In the genomic region with DNA sequence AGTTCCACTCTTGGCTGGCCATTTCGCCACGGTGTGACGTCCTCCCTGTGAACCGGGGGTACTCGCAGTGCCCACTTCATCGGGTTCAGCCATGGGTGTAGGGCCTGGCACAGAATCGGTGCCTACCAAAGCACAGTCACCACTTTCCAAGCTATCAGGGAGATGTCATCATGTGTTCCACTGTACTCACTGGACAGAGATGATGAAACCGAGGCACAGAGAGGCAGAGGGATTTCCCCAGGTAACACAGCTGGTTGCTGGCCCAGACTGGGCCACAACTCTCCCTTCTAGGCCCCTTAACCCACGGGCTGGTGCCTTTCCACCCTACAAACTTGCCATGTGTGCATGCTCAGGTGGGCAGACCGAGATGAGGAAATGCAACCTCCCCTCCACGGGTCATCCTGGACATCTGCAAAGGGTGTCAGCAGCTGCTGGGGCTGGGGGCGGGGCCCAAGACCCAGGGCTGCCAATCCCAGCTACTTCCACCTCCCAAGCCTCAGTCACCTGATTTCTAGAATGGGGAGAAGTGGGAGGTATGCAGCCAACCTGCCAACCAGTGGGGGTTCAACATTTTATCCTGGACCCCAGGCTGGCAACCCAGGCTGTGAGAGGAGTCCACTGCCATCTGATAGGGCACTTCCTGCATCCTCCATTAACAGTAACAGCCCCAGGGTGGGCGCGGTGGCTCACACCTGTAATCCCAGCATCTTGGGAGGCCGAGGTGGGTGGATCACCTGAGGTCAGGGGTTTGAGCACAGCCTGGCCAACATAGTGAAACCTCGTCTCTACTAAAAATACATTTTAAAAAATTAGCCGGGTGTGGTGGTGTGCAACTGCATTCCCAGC, we compare ENCODE assay signal across 8 cellular contexts.
DNase-seq lines count a peak whose midpoint lies in the region; ATAC-seq and TF ChIP-seq lines count a peak whose summit lies in the region.

No MANE protein-coding gene starts in this region.

- peak; percentile 39 for ATAC-seq in GM18520 (IDR thresholded peaks at IDR 0.05; ENCODE audit: unreplicated experiment)
- peak; percentile 65 for ATAC-seq in HG02798 (IDR thresholded peaks at IDR 0.05; ENCODE audit: poor library complexity, unreplicated experiment)
- ATAC-seq in HG03457 (IDR thresholded peaks at IDR 0.05; ENCODE audit: unreplicated experiment) = no peak

- no peaks in the 10 kb centered on the region for H3K27me3 ChIP-seq in effector memory CD4-positive, alpha-beta T cell (replicated peaks; ENCODE audit: control insufficient read depth, insufficient read depth, low read length, poor library complexity, severe bottlenecking)

- H3K4me1 ChIP-seq in effector memory CD4-positive, alpha-beta T cell (ENCODE audit: control insufficient read depth, insufficient read depth, low read length, poor library complexity, severe bottlenecking) = peaks cover 59% of the 10 kb centered on the region

- POLR2A ChIA-PET in HEK293T (lab: Yijun Ruan, JAX) = no interaction called here

- no peaks in the 10 kb centered on the region for H3K9me3 ChIP-seq in effector memory CD4-positive, alpha-beta T cell (ENCODE audit: control insufficient read depth, low read length)

- peak overlapping the region; percentile 74 for H3K4me3 ChIP-seq in effector memory CD4-positive, alpha-beta T cell (ENCODE audit: insufficient read depth, low read depth, low read length, poor library complexity, severe bottlenecking)

- DNase-seq in T-helper 2 cell = peak in 3 of 5 experiments; percentile 48 to 76 (median 59)
- DNase-seq in effector memory CD4-positive, alpha-beta T cell = peak; percentile 35 to 48 (median 40)
- peak; percentile 80 for DNase-seq in stimulated activated CD4-positive, alpha-beta T cell treated with anti-CD3 and anti-CD28 coated beads, Interleukin-1b, Interleukin-23, amount 100 ng/mL, for 48 hours
- DNase-seq in HEK293T (ENCODE audit: extremely low spot score) = no peak
- DNase-seq in kidney glomerular epithelial cell (lab: John Stamatoyannopoulos, UW) = no peak

- peak overlapping the region; percentile 90 for H3K27ac ChIP-seq in effector memory CD4-positive, alpha-beta T cell (ENCODE audit: insufficient read depth, low read length, poor library complexity, severe bottlenecking)

- H3K36me3 ChIP-seq in effector memory CD4-positive, alpha-beta T cell (ENCODE audit: control insufficient read depth, insufficient read depth, low read length) = peaks cover 3% of the 10 kb centered on the region

- CTCF ChIA-PET in HEK293T (lab: Yijun Ruan, JAX) = interaction anchor here (0.6 to 1.5 kb wide), 2 partner anchors 45 to 334 kb away, joined by 4 read pairs; a partner anchor contains a TSS

TF ChIP-seq in HEK293T, 16 proteins besides CTCF, POLR2A, EP300 and RAD21:
- TF ChIP-seq FOXM1 (IDR thresholded peaks at IDR 0.05; ENCODE audit: borderline replicate concordance) (no peak), LEF1 (IDR thresholded peaks at IDR 0.05; ENCODE audit: borderline replicate concordance) (no peak)

Comparison
In these comparisons a context has a peak if more than half of its experiments do, and no peak if none do; other contexts are left out.
1. DNase-seq: peak in T-helper 2 cell (3 of 5), effector memory CD4-positive, alpha-beta T cell (3 of 3) and stimulated activated CD4-positive, alpha-beta T cell treated with anti-CD3 and anti-CD28 coated beads, Interleukin-1b, Interleukin-23, amount 100 ng/mL, for 48 hours (single experiment); none in HEK293T (single experiment) and kidney glomerular epithelial cell (single experiment).